ENCODE assay signal across 15 cellular contexts in genomic region chr15:45130291-45131000, GRCh38. TPM values are rescaled to one million over a fixed set of nuclear protein-coding genes. Genes with fewer than 3 reads are reported as not detected.
DNase-seq lines count a peak whose midpoint lies in the region; ATAC-seq and TF ChIP-seq lines count a peak whose summit lies in the region.
"Had no signal": no experiment of that assay in that cellular context is flagged by ENCODE, and none has a peak within 500 bp of the region (broad histone marks: within the 10 kb centered on the region; RNA-seq: fewer than 3 reads in every experiment).

No MANE protein-coding gene starts in this region.

- peaks cover 24% of the 10 kb centered on the region for H3K4me1 ChIP-seq in left ventricle myocardium inferior
- H3K4me1 ChIP-seq in esophagus (ENCODE audit: control insufficient read depth in 2 of 2, insufficient read depth in 2 of 2, low read length in 1 of 2): peaks cover 6 to 12% of the 10 kb centered on the region in 2 donors
- no peaks in the 10 kb centered on the region for H3K4me1 ChIP-seq in urinary bladder (ENCODE audit: insufficient read depth)

- peaks cover 93% of the 10 kb centered on the region for H3K27me3 Mint-ChIP-seq in nephron (ENCODE audit: low read depth)

- H3K9me3 Mint-ChIP-seq in nephron: no peaks in the 10 kb centered on the region

- no peaks in the 10 kb centered on the region for H3K36me3 Mint-ChIP-seq in nephron (ENCODE audit: low read depth)

- H3K36me3 ChIP-seq in left ventricle myocardium inferior (no peaks in the 10 kb centered on the region), esophagus (ENCODE audit: control insufficient read depth in 2 of 2, insufficient read depth in 2 of 2, low read length in 1 of 2) (peaks cover 0 to 12% of the 10 kb centered on the region in 2 donors), urinary bladder (ENCODE audit: insufficient read depth) (no peaks in the 10 kb centered on the region)
- H3K36me3 ChIP-seq: thoracic aorta had no signal

- H3K4me3 Mint-ChIP-seq in nephron: peak overlapping the region; percentile 52 to 67 (median 63)

- no peak for TF ChIP-seq CTCF in left ventricle myocardium inferior (IDR thresholded peaks at IDR 0.05; ENCODE audit: borderline replicate concordance)
- no peak for TF ChIP-seq CTCF in nephron (IDR thresholded peaks at IDR 0.05; ENCODE audit: unreplicated experiment in 3 of 3)

- no peak for DNase-seq in left ventricle myocardium inferior
- DNase-seq in Right ventricle myocardium superior: no peak
- DNase-seq in islet precursor cell: no peak
- DNase-seq in globus pallidus (ENCODE audit: low spot score): no peak
- no peak for DNase-seq in NCI-H1930 (lab: John Stamatoyannopoulos, UW)
- DNase-seq: activated T-cell treated with anti-CD3 and anti-CD28 coated beads for 4 hours, amniotic stem cell, dermis blood vessel endothelial cell, NCI-H226 had no signal

- ATAC-seq in Right ventricle myocardium superior (ENCODE audit: poor library complexity): no peak
- ATAC-seq: SK-N-SH treated with all-trans-retinoic acid at 6 μM for 48 hours had no signal

- H3K4me1 Mint-ChIP-seq in nephron: peaks cover 7% of the 10 kb centered on the region

- H3K27me3 ChIP-seq in left ventricle myocardium inferior (ENCODE audit: low read depth): peaks cover 81% of the 10 kb centered on the region
- H3K27me3 ChIP-seq in esophagus (ENCODE audit: control insufficient read depth in 1 of 2, insufficient read depth in 2 of 2, low read length in 2 of 2): no peaks in the 10 kb centered on the region
- H3K27me3 ChIP-seq: foreskin keratinocyte had no signal

- no peak overlapping the region for H3K27ac Mint-ChIP-seq in nephron

- 58 to 76% methylated on average over 7 of the region's 7 CpGs for WGBS in esophagus, 2 donors
- 87% methylated on average over 7 of the region's 7 CpGs for WGBS in urinary bladder

- H3K9me3 ChIP-seq in left ventricle myocardium inferior (replicated peaks) (no peaks in the 10 kb centered on the region), esophagus (ENCODE audit: control insufficient read depth in 2 of 2, insufficient read depth in 1 of 2, low read depth in 1 of 2, low read length in 1 of 2) (no peaks in the 10 kb centered on the region)
- H3K9me3 ChIP-seq: thoracic aorta had no signal

- H3K4me3 ChIP-seq in left ventricle myocardium inferior (peak overlapping the region; percentile 63), esophagus (ENCODE audit: low read depth in 1 of 2, low read length in 2 of 2) (peak overlapping the region; percentile 72 to 79), urinary bladder (ENCODE audit: low read depth, low read length) (peak overlapping the region; percentile 25)

- no peak overlapping the region for H3K27ac ChIP-seq in left ventricle myocardium inferior (replicated peaks)
- H3K27ac ChIP-seq in esophagus (ENCODE audit: low read depth in 2 of 2, low read length in 1 of 2): peak overlapping the region; percentile 85 to 93
- H3K27ac ChIP-seq in urinary bladder (ENCODE audit: low read depth): no peak overlapping the region
- H3K27ac ChIP-seq: foreskin keratinocyte, thoracic aorta had no signal

- intact Hi-C loops in left ventricle myocardium inferior (cut with micrococcal nuclease) (no loop called here), Right ventricle myocardium superior (cut with DNase I) (no loop called here)

RNA-seq across cellular contexts. Expression of gene DUOX1, which starts 0.7 kb away (rescaled TPM):
- total RNA-seq in left ventricle myocardium inferior (0.80 TPM), Right ventricle myocardium superior (1.2 TPM), urinary bladder (10.3 TPM)
- polyA plus RNA-seq in esophagus (100 to 1,000 TPM in 1 of 2 donors, 10 to 100 TPM in 1; 64.7 to 111 TPM), urinary bladder (7.1 TPM)
- total RNA-seq: dermis blood vessel endothelial cell had no signal

RNA-seq across cellular contexts. Expression of gene DUOXA1, which starts 0.8 kb away (rescaled TPM):
- total RNA-seq in left ventricle myocardium inferior: 0.30 TPM
- 0.56 TPM for total RNA-seq in Right ventricle myocardium superior
- polyA plus RNA-seq in esophagus: 100 to 1,000 TPM; 145 to 174 TPM
- 12.3 TPM for total RNA-seq in urinary bladder
- polyA plus RNA-seq in urinary bladder: 12.1 TPM
- total RNA-seq: dermis blood vessel endothelial cell had no signal

RNA-seq across cellular contexts. Expression of gene DUOXA2, which starts 16.3 kb away (rescaled TPM):
- total RNA-seq in left ventricle myocardium inferior: not detected
- total RNA-seq in Right ventricle myocardium superior: not detected
- polyA plus RNA-seq in esophagus: 10 to 100 TPM in 1 of 2 donors, 1 to 10 TPM in 1; 8.4 to 39.1 TPM
- total RNA-seq in urinary bladder: 0.42 TPM
- 0.52 TPM for polyA plus RNA-seq in urinary bladder
- total RNA-seq: dermis blood vessel endothelial cell, foreskin keratinocyte, thoracic aorta had no signal
- polyA plus RNA-seq: foreskin keratinocyte had no signal

RNA-seq across cellular contexts. Expression of gene DUOX2, which starts 16.5 kb away (rescaled TPM):
- total RNA-seq in left ventricle myocardium inferior (0.05 TPM), Right ventricle myocardium superior (0.08 TPM), urinary bladder (1.5 TPM)
- polyA plus RNA-seq in esophagus (10 to 100 TPM; 15.8 to 26.3 TPM), urinary bladder (2.4 TPM)
- total RNA-seq: dermis blood vessel endothelial cell had no signal

RNA-seq across cellular contexts. Expression of gene SHF, which starts 57.3 kb away (rescaled TPM):
- total RNA-seq in left ventricle myocardium inferior (4.4 TPM), Right ventricle myocardium superior (3.3 TPM), urinary bladder (11.4 TPM)
- polyA plus RNA-seq in esophagus (1 to 10 TPM; 2.1 to 2.4 TPM), urinary bladder (13.4 TPM)

Comparison
In these comparisons a context has a peak if more than half of its experiments do, and no peak if none do; other contexts are left out.
1. H3K27ac ChIP-seq: peak in esophagus (2 of 2); none in left ventricle myocardium inferior (single experiment) and urinary bladder (single experiment).
2. H3K4me3 ChIP-seq: peak in every context shown above with its lines; median percentile 76 in esophagus; 63 in left ventricle myocardium inferior; 25 in urinary bladder.